ENCODE assay signal across 10 cellular contexts in the genomic region with DNA sequence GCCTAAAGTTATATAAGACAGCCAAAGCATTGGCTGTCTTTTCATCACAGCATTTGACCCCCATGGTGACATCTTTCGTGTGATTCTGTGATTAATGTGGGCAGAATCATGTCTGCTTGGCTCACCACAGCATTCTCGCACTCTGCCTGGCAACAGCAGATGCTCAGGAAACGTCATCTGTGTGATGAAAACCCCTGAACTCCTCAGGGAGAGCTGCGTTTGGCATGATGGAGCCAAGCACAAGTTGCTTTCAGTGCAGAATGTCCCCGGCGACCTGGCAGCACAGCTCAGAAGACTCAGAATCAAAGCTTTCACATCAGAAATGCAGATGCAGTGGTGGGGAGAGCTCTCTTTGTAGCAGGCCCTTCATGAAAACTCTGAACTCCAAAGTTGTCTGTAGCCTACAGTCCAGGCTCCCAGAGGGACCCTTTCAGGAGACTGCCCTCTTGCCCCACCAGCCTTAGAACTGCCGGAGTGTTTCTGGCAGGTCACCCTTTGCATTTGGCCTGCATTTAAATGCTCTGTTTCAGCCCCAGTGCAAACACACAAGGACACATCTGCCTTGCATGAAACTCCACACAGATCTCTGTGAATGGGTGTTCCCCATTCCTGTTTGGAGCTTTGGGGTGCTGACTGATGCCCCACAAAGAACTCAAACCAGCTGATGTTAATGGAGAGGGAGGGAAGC.
DNase-seq lines count a peak whose midpoint lies in the region; ATAC-seq, FAIRE-seq and TF ChIP-seq lines count a peak whose summit lies in the region.
"Had no signal": no experiment of that assay in that cellular context is flagged by ENCODE, and none has a peak within 500 bp of the region (broad histone marks: within the 10 kb centered on the region; RNA-seq: fewer than 3 reads in every experiment).

No MANE protein-coding gene starts in this region.

- H2AFZ ChIP-seq in neuronal stem cell (ENCODE audit: low read length): peak overlapping the region; percentile 59
- no peak overlapping the region for H2AFZ ChIP-seq in PC-9

- no peak overlapping the region for H3K4ac ChIP-seq in neuronal stem cell (ENCODE audit: low read length)

- H2AK5ac ChIP-seq in neuronal stem cell (ENCODE audit: low read depth, low read length): no peak overlapping the region

- H3K27ac ChIP-seq in adrenal gland (peak overlapping the region in 2 of 5 donors; percentile 8 to 67), neuronal stem cell (replicated peaks; ENCODE audit: low read length) (no peak overlapping the region), PC-9 (no peak overlapping the region)

- H3K4me1 ChIP-seq in adrenal gland (replicated peaks in 1 of 2): no peaks in the 10 kb centered on the region
- peaks cover 0 to 14% of the 10 kb centered on the region in 2 donors for H3K4me1 ChIP-seq in neuronal stem cell (ENCODE audit: control insufficient read depth in 2 of 2, insufficient read depth in 1 of 2, low read depth in 1 of 2, low read length in 2 of 2)
- no peaks in the 10 kb centered on the region for H3K4me1 ChIP-seq in PC-9 (replicated peaks; ENCODE audit: insufficient read depth)

- H3K9me3 ChIP-seq in adrenal gland (replicated peaks in 1 of 3): no peaks in the 10 kb centered on the region
- H3K9me3 ChIP-seq in neuronal stem cell (replicated peaks in 1 of 2; ENCODE audit: control insufficient read depth in 2 of 2, insufficient read depth in 1 of 2, low read depth in 1 of 2, low read length in 2 of 2): no peaks in the 10 kb centered on the region
- no peaks in the 10 kb centered on the region for H3K9me3 ChIP-seq in PC-9 (ENCODE audit: insufficient read depth, low read depth)

- no peak overlapping the region for H3K9ac ChIP-seq in neuronal stem cell (ENCODE audit: low read depth, low read length, poor library complexity)

- no peak overlapping the region for H2BK120ac ChIP-seq in neuronal stem cell (ENCODE audit: low read depth, low read length)

- H3K4me2 ChIP-seq in neuronal stem cell (ENCODE audit: insufficient read depth, low read length, poor library complexity, severe bottlenecking) (no peak overlapping the region), PC-9 (no peak overlapping the region)

- CTCF ChIA-PET in PC-9 (lab: Charles Lee): no interaction called here

- H3K27me3 ChIP-seq in adrenal gland (no peaks in the 10 kb centered on the region), neuronal stem cell (ENCODE audit: control insufficient read depth in 3 of 3, insufficient read depth in 3 of 3, low read depth in 1 of 3, low read length in 3 of 3) (no peaks in the 10 kb centered on the region), PC-9 (ENCODE audit: insufficient read depth, low read depth) (peaks cover 46% of the 10 kb centered on the region)

- no peaks in the 10 kb centered on the region for H3K79me1 ChIP-seq in neuronal stem cell (ENCODE audit: low read depth, low read length)

- DNase-seq in GM12891 (ENCODE audit: insufficient read length, low spot score): no peak
- DNase-seq in adrenal gland: peak in 6 of 7 donors; percentile 20 to 76 (median 34)
- DNase-seq in neuronal stem cell (ENCODE audit: low spot score): no peak
- DNase-seq in ACHN: no peak
- DNase-seq in H4 (ENCODE audit: low spot score): no peak
- DNase-seq in hippocampal formation (lab: John Stamatoyannopoulos, UW): no peak
- DNase-seq in PC-9: no peak
- DNase-seq: activated naive CD8-positive, alpha-beta T cell treated with anti-CD3 and anti-CD28 coated beads, Interleukin-2, amount 10 ng/mL, durations not matched to agents 7 days and 5 days; SHP77 treated with DMSO at 0.1 percent for 48 hours had no signal

- no peak for TF ChIP-seq CTCF in adrenal gland (IDR thresholded peaks at IDR 0.05)
- no peak for TF ChIP-seq CTCF in PC-9 (conservative IDR thresholded peaks at IDR 0.05)

- TF ChIP-seq POLR2A in GM12891 (IDR thresholded peaks at IDR 0.05; ENCODE audit: low read depth, low read length): no peak
- TF ChIP-seq POLR2A in adrenal gland (IDR thresholded peaks at IDR 0.05): no peak

- H3K4me3 ChIP-seq in adrenal gland: no peak overlapping the region
- H3K4me3 ChIP-seq in neuronal stem cell (ENCODE audit: low read length in 2 of 2): no peak overlapping the region
- H3K4me3 ChIP-seq in PC-9: no peak overlapping the region

- H4K91ac ChIP-seq in neuronal stem cell (ENCODE audit: low read depth, low read length, poor library complexity): no peak overlapping the region

- no TSS peak for BruUV-seq in PC-9 (replicated peaks; lab: Mats Ljungman, UMichigan)

- no peak overlapping the region for H4K8ac ChIP-seq in neuronal stem cell (ENCODE audit: low read depth, low read length)

- ATAC-seq in GM21723 (IDR thresholded peaks at IDR 0.05; ENCODE audit: unreplicated experiment): peak; percentile 77

- H3K14ac ChIP-seq in neuronal stem cell (ENCODE audit: low read length): no peak overlapping the region

- intact Hi-C loops in adrenal gland (cut with DNase I) (no loop called here), PC-9 (cut with micrococcal nuclease; ENCODE audit: unreplicated experiment) (loop anchor here (5.0 kb wide), 1 partner anchor 1858 kb away; no protein-coding TSS in a partner anchor)

- H3K36me3 ChIP-seq in adrenal gland (replicated peaks in 1 of 2): no peaks in the 10 kb centered on the region
- no peaks in the 10 kb centered on the region for H3K36me3 ChIP-seq in neuronal stem cell (replicated peaks in 1 of 2; ENCODE audit: control insufficient read depth in 2 of 2, insufficient read depth in 2 of 2, low read length in 2 of 2)
- no peaks in the 10 kb centered on the region for H3K36me3 ChIP-seq in PC-9 (ENCODE audit: low read depth)

- no peak overlapping the region for H2BK12ac ChIP-seq in neuronal stem cell (ENCODE audit: low read length)

- in situ Hi-C loops in ACHN (cut with HindIII; ENCODE audit: low pct_ligation_motif_present, low pct_unique_long_range_greater_than_20kb, low sequenced_read_pairs): no loop called here

- H4K20me1 ChIP-seq in PC-9 (ENCODE audit: insufficient read depth): no peaks in the 10 kb centered on the region

- H2BK5ac ChIP-seq in neuronal stem cell (ENCODE audit: low read length): no peak overlapping the region

- no peak overlapping the region for H2BK15ac ChIP-seq in neuronal stem cell (ENCODE audit: low read length)

- no peak overlapping the region for H3K23ac ChIP-seq in neuronal stem cell (ENCODE audit: low read depth, low read length, poor library complexity)

- H3K79me2 ChIP-seq in PC-9 (ENCODE audit: low read depth): no peaks in the 10 kb centered on the region

- no peaks in the 10 kb centered on the region for H3F3A ChIP-seq in PC-9 (ENCODE audit: insufficient read depth, low read depth)

- peak; percentile 77 for FAIRE-seq in GM12891 (lab: Jason Lieb, UNC)

- H3K18ac ChIP-seq in neuronal stem cell (ENCODE audit: low read length): no peak overlapping the region

- 45 to 55% (median 48%) methylated on average over 3 to 7 of the region's 7 CpGs for WGBS in adrenal gland, 4 donors
- no CpG with 5 or more reads among the region's 7 CpGs for WGBS in neuronal stem cell (ENCODE audit: extremely low coverage in 2 of 2, insufficient read length in 2 of 2, insufficient replicate concordance in 1 of 2), 2 donors

- no peaks in the 10 kb centered on the region for H3K9me2 ChIP-seq in PC-9 (ENCODE audit: insufficient read depth)

- POLR2A ChIA-PET in PC-9 (lab: Charles Lee; ENCODE audit: unreplicated experiment): no interaction called here

TF ChIP-seq in GM12891, 5 proteins besides CTCF, POLR2A, EP300 and RAD21:
- no peak for TF ChIP-seq POLR2AphosphoS5 (IDR thresholded peaks at IDR 0.05; ENCODE audit: low read depth, low read length)
- TF ChIP-seq POU2F2 (IDR thresholded peaks at IDR 0.05; ENCODE audit: low read depth, low read length): no peak
- TF ChIP-seq PAX5 (IDR thresholded peaks at IDR 0.05; ENCODE audit: insufficient read depth, low read length, severe bottlenecking): no peak
- no peak for TF ChIP-seq TAF1 (IDR thresholded peaks at IDR 0.05; ENCODE audit: low read depth, low read length)

Comparison
In these comparisons a context has a peak if more than half of its experiments do, and no peak if none do; other contexts are left out.
1. DNase-seq: peak in adrenal gland (6 of 7); none in GM12891 (single experiment), neuronal stem cell (single experiment), ACHN (single experiment), H4 (single experiment), hippocampal formation (0 of 2) and PC-9 (0 of 2).